6 cellular contexts compared by ENCODE assay signal in the genomic region with DNA sequence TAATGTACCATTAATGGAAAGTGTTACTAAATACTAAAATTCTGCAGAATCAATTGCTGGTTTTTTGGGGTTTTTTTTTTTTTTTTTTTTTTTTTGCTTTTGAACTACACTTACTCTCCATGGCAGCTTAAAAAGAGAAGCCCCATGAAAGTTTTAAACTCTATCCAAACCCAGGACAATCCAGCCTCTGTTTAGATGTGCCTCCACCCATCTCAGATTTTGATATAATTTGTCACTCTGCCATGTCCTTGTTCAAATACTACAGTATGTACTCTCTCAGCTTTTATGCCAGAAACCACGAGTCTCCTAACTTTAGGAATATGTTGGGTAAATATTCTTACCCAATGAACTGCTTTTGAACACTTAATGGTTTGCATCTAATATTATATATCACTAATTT.
"Had no signal": no experiment of that assay in that cellular context is flagged by ENCODE, and none has a peak within 500 bp of the region (broad histone marks: within the 10 kb centered on the region; RNA-seq: fewer than 3 reads in every experiment).

No MANE protein-coding gene starts in this region.

- DNase-seq: GM23248, GOT3, H7, HFFc6 had no signal

- ATAC-seq: HCT116, HepG2 had no signal
